Comparison of ENCODE assay signal across 1 cellular context in the genomic region with DNA sequence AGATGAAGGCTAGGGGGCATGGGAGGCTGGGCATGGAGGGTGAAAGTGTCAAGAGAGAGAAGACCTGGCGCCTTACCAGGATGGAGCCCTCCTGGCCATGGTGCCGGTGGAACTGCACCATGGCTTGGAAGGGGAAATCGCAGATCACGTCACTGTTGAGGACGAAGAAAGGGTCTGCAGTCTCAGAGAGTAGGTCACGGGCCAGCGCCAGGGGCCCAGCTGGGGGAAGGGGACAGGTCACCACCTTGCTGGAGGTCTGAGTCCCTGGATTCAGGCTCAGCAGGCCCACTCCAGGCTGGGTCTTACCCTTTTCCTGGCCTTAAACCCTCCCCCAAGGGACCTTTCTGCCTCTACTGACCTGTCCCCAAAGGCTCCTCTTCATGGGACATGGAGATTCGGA.
TF ChIP-seq lines count a peak whose summit lies in the region.

No MANE protein-coding gene starts in this region.

TF ChIP-seq in GM23338, 12 proteins besides CTCF, POLR2A, EP300 and RAD21 (continued from another document):
- TF ChIP-seq REST (IDR thresholded peaks at IDR 0.05; ENCODE audit: unreplicated experiment) (no peak), ZNF462 (CRISPR knock-in tag; IDR thresholded peaks at IDR 0.05) (no peak), EZH2 (IDR thresholded peaks at IDR 0.05; ENCODE audit: low read depth, unreplicated experiment) (no peak), NANOG (IDR thresholded peaks at IDR 0.05; ENCODE audit: borderline replicate concordance) (no peak), ZNF114 (CRISPR knock-in tag; IDR thresholded peaks at IDR 0.05) (no peak), ZNF331 (CRISPR knock-in tag; IDR thresholded peaks at IDR 0.05; ENCODE audit: low read depth) (no peak)
